In the genomic region with DNA sequence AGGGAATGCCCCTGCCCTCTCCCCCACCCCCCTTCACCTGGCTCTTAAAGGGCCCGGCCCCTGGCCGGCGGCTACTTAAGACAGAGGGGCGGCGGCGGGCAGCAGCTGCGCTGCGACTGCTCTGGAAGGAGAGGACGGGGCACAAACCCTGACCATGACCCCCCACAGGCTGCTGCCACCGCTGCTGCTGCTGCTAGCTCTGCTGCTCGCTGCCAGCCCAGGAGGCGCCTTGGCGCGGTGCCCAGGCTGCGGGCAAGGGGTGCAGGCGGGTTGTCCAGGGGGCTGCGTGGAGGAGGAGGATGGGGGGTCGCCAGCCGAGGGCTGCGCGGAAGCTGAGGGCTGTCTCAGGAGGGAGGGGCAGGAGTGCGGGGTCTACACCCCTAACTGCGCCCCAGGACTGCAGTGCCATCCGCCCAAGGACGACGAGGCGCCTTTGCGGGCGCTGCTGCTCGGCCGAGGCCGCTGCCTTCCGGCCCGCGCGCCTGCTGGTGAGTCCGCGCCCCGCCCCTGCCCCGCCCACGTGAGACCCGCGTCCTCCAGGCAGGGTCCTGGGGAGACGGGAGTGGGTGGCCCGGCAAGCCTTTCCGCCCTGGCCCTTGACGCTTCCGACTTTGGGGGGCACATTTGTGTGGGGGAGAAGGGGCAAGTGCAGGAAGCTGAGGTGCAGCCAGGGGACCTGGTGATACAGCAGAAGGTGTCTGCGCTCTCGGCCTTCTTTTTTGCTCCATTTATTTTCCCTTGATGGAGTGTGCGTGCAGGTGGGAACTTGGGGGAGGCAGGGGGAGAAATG, we compare ENCODE assay signal across 1 cellular context.
A peak's percentile ranks its signal among the peaks of the same experiment; 100 is the strongest.
TF ChIP-seq lines count a peak whose summit lies in the region.

A gene with protein sequence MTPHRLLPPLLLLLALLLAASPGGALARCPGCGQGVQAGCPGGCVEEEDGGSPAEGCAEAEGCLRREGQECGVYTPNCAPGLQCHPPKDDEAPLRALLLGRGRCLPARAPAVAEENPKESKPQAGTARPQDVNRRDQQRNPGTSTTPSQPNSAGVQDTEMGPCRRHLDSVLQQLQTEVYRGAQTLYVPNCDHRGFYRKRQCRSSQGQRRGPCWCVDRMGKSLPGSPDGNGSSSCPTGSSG (plus strand): TSS at position 104 of the 790 bp plus-strand sequence. CDS start 51 bp downstream, at position 155.

TF ChIP-seq in HepG2, 621 proteins besides CTCF, POLR2A, EP300 and RAD21 (continued from another document):
- TF ChIP-seq GFI1 (CRISPR knock-in tag; IDR thresholded peaks at IDR 0.05; ENCODE audit: borderline replicate concordance), result no peak
- no peak for TF ChIP-seq ZNF10 (CRISPR knock-in tag; IDR thresholded peaks at IDR 0.05; ENCODE audit: borderline replicate concordance, low read depth)
- no peak for TF ChIP-seq ATF7 (IDR thresholded peaks at IDR 0.05)
- TF ChIP-seq ATF7 (CRISPR knock-in tag; IDR thresholded peaks at IDR 0.05), result no peak
- TF ChIP-seq, protein P1, sequence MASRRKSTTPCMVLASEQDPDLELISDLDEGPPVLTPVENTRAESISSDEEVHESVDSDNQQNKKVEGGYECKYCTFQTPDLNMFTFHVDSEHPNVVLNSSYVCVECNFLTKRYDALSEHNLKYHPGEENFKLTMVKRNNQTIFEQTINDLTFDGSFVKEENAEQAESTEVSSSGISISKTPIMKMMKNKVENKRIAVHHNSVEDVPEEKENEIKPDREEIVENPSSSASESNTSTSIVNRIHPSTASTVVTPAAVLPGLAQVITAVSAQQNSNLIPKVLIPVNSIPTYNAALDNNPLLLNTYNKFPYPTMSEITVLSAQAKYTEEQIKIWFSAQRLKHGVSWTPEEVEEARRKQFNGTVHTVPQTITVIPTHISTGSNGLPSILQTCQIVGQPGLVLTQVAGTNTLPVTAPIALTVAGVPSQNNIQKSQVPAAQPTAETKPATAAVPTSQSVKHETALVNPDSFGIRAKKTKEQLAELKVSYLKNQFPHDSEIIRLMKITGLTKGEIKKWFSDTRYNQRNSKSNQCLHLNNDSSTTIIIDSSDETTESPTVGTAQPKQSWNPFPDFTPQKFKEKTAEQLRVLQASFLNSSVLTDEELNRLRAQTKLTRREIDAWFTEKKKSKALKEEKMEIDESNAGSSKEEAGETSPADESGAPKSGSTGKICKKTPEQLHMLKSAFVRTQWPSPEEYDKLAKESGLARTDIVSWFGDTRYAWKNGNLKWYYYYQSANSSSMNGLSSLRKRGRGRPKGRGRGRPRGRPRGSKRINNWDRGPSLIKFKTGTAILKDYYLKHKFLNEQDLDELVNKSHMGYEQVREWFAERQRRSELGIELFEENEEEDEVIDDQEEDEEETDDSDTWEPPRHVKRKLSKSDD (CRISPR knock-in tag; IDR thresholded peaks at IDR 0.05; ENCODE audit: low read depth), result no peak
- TF ChIP-seq MIXL1 (CRISPR knock-in tag; IDR thresholded peaks at IDR 0.05), result no peak
- TF ChIP-seq ZNF256 (CRISPR knock-in tag; conservative IDR thresholded peaks at IDR 0.05), result no peak
- TF ChIP-seq, protein P2, sequence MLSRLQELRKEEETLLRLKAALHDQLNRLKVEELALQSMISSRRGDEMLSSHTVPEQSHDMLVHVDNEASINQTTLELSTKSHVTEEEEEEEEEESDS (CRISPR knock-in tag; IDR thresholded peaks at IDR 0.05; ENCODE audit: borderline replicate concordance), result no peak
- no peak for TF ChIP-seq RCOR2 (CRISPR knock-in tag; IDR thresholded peaks at IDR 0.05)
- TF ChIP-seq KLF11 (CRISPR knock-in tag; IDR thresholded peaks at IDR 0.05), result no peak
- 0 out of 2 replicates have a peak, but pooled peaks have one; percentile 80 for TF ChIP-seq HNRNPL (IDR thresholded peaks at IDR 0.05; ENCODE audit: low read depth, low read length)
- no peak for TF ChIP-seq SOX6 (IDR thresholded peaks at IDR 0.05)
- TF ChIP-seq SOX6 (CRISPR knock-in tag; IDR thresholded peaks at IDR 0.05), result no peak
- TF ChIP-seq HMG20B (CRISPR knock-in tag; conservative IDR thresholded peaks at IDR 0.05), result no peak
- TF ChIP-seq ARNTL (CRISPR knock-in tag; IDR thresholded peaks at IDR 0.05), result peak; percentile 22; the same call in 1 of the 2 replicates
- TF ChIP-seq, protein P3, sequence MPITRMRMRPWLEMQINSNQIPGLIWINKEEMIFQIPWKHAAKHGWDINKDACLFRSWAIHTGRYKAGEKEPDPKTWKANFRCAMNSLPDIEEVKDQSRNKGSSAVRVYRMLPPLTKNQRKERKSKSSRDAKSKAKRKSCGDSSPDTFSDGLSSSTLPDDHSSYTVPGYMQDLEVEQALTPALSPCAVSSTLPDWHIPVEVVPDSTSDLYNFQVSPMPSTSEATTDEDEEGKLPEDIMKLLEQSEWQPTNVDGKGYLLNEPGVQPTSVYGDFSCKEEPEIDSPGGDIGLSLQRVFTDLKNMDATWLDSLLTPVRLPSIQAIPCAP (CRISPR knock-in tag; IDR thresholded peaks at IDR 0.05; ENCODE audit: low read depth), result no peak
- no peak for TF ChIP-seq ZNF251 (CRISPR knock-in tag; IDR thresholded peaks at IDR 0.05)
- no peak for TF ChIP-seq ZSCAN21 (CRISPR knock-in tag; IDR thresholded peaks at IDR 0.05; ENCODE audit: borderline replicate concordance)
- no peak for TF ChIP-seq ZNF350 (CRISPR knock-in tag; IDR thresholded peaks at IDR 0.05; ENCODE audit: borderline replicate concordance, low read depth)
- TF ChIP-seq TCF7L2 (IDR thresholded peaks at IDR 0.05; ENCODE audit: low read depth, low read length), result no peak
- TF ChIP-seq, protein P4, sequence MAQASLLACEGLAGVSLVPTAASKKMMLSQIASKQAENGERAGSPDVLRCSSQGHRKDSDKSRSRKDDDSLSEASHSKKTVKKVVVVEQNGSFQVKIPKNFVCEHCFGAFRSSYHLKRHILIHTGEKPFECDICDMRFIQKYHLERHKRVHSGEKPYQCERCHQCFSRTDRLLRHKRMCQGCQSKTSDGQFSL (CRISPR knock-in tag; IDR thresholded peaks at IDR 0.05), result no peak
